Comparison of ENCODE assay signal across 8 cellular contexts in the genomic region with DNA sequence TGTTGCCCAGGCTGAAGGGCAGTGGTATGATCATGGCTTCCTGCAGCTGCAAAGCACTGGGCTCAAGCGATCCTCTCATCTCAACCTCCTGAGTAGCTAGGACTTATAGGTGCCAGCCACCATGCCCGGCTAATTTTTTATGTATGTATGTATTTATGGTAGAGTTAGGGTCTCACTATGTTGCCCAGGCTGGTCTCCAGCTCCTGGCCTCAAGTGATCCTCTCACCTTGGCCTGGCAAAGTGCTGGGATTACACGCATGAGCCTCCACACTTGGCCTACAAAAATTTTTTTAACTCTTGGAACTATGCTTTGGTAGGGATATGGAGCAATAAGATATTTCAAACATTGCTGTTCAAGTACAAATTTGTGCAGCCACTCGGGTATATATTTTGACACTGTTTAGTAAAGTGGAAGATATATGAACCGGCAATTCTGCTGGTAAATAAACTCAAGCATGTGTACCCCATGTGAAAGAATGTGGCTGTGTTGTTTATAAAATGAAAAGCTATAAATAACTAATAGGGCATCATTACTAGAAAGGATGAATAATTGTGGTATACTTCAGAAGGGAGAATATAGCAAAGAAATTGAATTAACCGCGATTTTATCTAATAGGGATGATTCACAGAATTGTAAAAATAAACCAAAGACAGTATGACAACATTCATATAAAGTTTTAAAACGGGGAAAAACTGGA. TPM values are rescaled to one million over a fixed set of nuclear protein-coding genes. Genes with fewer than 3 reads are reported as not detected.
DNase-seq lines count a peak whose midpoint lies in the region; ATAC-seq and TF ChIP-seq lines count a peak whose summit lies in the region.

No MANE protein-coding gene starts in this region.

- H3K9me3 ChIP-seq in thoracic aorta (no peaks in the 10 kb centered on the region), testis (no peaks in the 10 kb centered on the region)

- POLR2A ChIA-PET in activated CD4-positive, alpha-beta T cell treated with anti-CD3 and anti-CD28 coated beads, Interleukin-2, amount 10 ng/mL, durations not matched to agents 7 days and 5 days (lab: Charles Lee), result no interaction called here

- peaks cover 24% of the 10 kb centered on the region for H3K9me3 Mint-ChIP-seq in activated CD4-positive, alpha-beta T cell treated with anti-CD3 and anti-CD28 coated beads, Interleukin-2, amount 10 ng/mL, durations not matched to agents 7 days and 5 days
- H3K9me3 Mint-ChIP-seq in activated naive CD4-positive, alpha-beta T cell treated with anti-CD3 and anti-CD28 coated beads, Interleukin-2, amount 50 U/mL, for 72 hours, result peaks cover 9 to 14% of the 10 kb centered on the region in 2 donors
- peaks cover 0 to 7% (median 0%) of the 10 kb centered on the region in 6 donors for H3K9me3 Mint-ChIP-seq in immature natural killer cell

- DNase-seq in activated CD4-positive, alpha-beta T cell treated with anti-CD3 and anti-CD28 coated beads, Interleukin-2, amount 10 ng/mL, durations not matched to agents 7 days and 5 days, result no peak
- DNase-seq in activated CD4-positive, alpha-beta T cell treated with anti-CD3 and anti-CD28 coated beads for 1 hour, result no peak
- no peak for DNase-seq in activated naive CD4-positive, alpha-beta T cell treated with anti-CD3 and anti-CD28 coated beads, Interleukin-2, amount 50 U/mL, for 72 hours (ENCODE audit: low spot score in 2 of 2)
- DNase-seq in immature natural killer cell, result no peak
- no peak for DNase-seq in thoracic aorta (ENCODE audit: low spot score)
- no peak for DNase-seq in testis

- H3K27ac ChIP-seq in thoracic aorta, result no peak overlapping the region
- no peak overlapping the region for H3K27ac ChIP-seq in testis

- H3K4me3 Mint-ChIP-seq in activated CD4-positive, alpha-beta T cell treated with anti-CD3 and anti-CD28 coated beads, Interleukin-2, amount 10 ng/mL, durations not matched to agents 7 days and 5 days, result peak overlapping the region; percentile 93
- H3K4me3 Mint-ChIP-seq in immature natural killer cell, result peak overlapping the region; percentile 98 to 99 (median 99)

- H3K27me3 ChIP-seq in thoracic aorta (replicated peaks; ENCODE audit: insufficient read depth), result no peaks in the 10 kb centered on the region
- H3K27me3 ChIP-seq in testis, result no peaks in the 10 kb centered on the region

- intact Hi-C loops in testis (cut with DNase I; ENCODE audit: low total_unique reads), result no loop called here

- no peaks in the 10 kb centered on the region for H3K27me3 Mint-ChIP-seq in activated CD4-positive, alpha-beta T cell treated with anti-CD3 and anti-CD28 coated beads, Interleukin-2, amount 10 ng/mL, durations not matched to agents 7 days and 5 days
- H3K27me3 Mint-ChIP-seq in immature natural killer cell (ENCODE audit: low read depth in 3 of 3), result peaks cover 7 to 13% (median 7%) of the 10 kb centered on the region in 3 donors

- 56% methylated on average over 8 of the region's 8 CpGs for WGBS in testis, 2 donors

- H3K27ac Mint-ChIP-seq in activated CD4-positive, alpha-beta T cell treated with anti-CD3 and anti-CD28 coated beads, Interleukin-2, amount 10 ng/mL, durations not matched to agents 7 days and 5 days, result peak overlapping the region; percentile 93
- H3K27ac Mint-ChIP-seq in activated naive CD4-positive, alpha-beta T cell treated with anti-CD3 and anti-CD28 coated beads, Interleukin-2, amount 50 U/mL, for 72 hours, result peak overlapping the region; percentile 95 to 98
- peak overlapping the region; percentile 97 to 99 (median 98) for H3K27ac Mint-ChIP-seq in immature natural killer cell

- H3K36me3 ChIP-seq in thoracic aorta, result no peaks in the 10 kb centered on the region
- H3K36me3 ChIP-seq in testis (ENCODE audit: low read depth, missing control alignments), result no peaks in the 10 kb centered on the region

- no peak for TF ChIP-seq CTCF in thoracic aorta (IDR thresholded peaks at IDR 0.05)
- no peak for TF ChIP-seq CTCF in testis (IDR thresholded peaks at IDR 0.05)

- H3K36me3 Mint-ChIP-seq in activated CD4-positive, alpha-beta T cell treated with anti-CD3 and anti-CD28 coated beads, Interleukin-2, amount 10 ng/mL, durations not matched to agents 7 days and 5 days (ENCODE audit: low read depth), result peaks cover 33% of the 10 kb centered on the region
- peaks cover 42 to 67% of the 10 kb centered on the region in 2 donors for H3K36me3 Mint-ChIP-seq in activated naive CD4-positive, alpha-beta T cell treated with anti-CD3 and anti-CD28 coated beads, Interleukin-2, amount 50 U/mL, for 72 hours
- peaks cover 4 to 13% (median 7%) of the 10 kb centered on the region in 3 donors for H3K36me3 Mint-ChIP-seq in immature natural killer cell

- no peak for ATAC-seq in activated naive CD4-positive, alpha-beta T cell treated with anti-CD3 and anti-CD28 coated beads, Interleukin-2, amount 50 U/mL, for 72 hours
- no peak for ATAC-seq in thoracic aorta (ENCODE audit: insufficient number of reproducible peaks, low FRiP score, low read depth)
- ATAC-seq in HG03354 (IDR thresholded peaks at IDR 0.05; ENCODE audit: poor library complexity, severe bottlenecking, unreplicated experiment), result no peak
- no peak for ATAC-seq in HG02885 (IDR thresholded peaks at IDR 0.05; ENCODE audit: poor library complexity, unreplicated experiment)

- TF ChIP-seq POLR2A in testis (IDR thresholded peaks at IDR 0.05), result no peak

- peaks cover 24% of the 10 kb centered on the region for H3K4me1 Mint-ChIP-seq in activated CD4-positive, alpha-beta T cell treated with anti-CD3 and anti-CD28 coated beads, Interleukin-2, amount 10 ng/mL, durations not matched to agents 7 days and 5 days
- H3K4me1 Mint-ChIP-seq in immature natural killer cell, result peaks cover 30 to 35% of the 10 kb centered on the region in 2 donors

- CTCF ChIA-PET in activated CD4-positive, alpha-beta T cell treated with anti-CD3 and anti-CD28 coated beads, Interleukin-2, amount 10 ng/mL, durations not matched to agents 7 days and 5 days (lab: Charles Lee), result interaction anchor here (0.6 to 2.5 kb wide), 3 partner anchors 9 to 107 kb away, joined by 3 to 9 read pairs (median 3); no protein-coding TSS in a partner anchor

- H3K4me1 ChIP-seq in thoracic aorta (ENCODE audit: control insufficient read depth in 1 of 2, low read depth in 2 of 2) (peaks cover 6 to 12% of the 10 kb centered on the region in 2 donors), testis (peaks cover 3% of the 10 kb centered on the region)

- peak overlapping the region; percentile 93 for H3K4me3 ChIP-seq in thoracic aorta
- H3K4me3 ChIP-seq in testis, result no peak overlapping the region

RNA-seq across cellular contexts. Expression of gene ZNF566, which starts 1.1 kb away (rescaled TPM):
- total RNA-seq in activated CD4-positive, alpha-beta T cell treated with anti-CD3 and anti-CD28 coated beads, Interleukin-2, amount 10 ng/mL, durations not matched to agents 7 days and 5 days, result 1 to 10 TPM; 7.8 to 9.6 TPM
- 1 to 10 TPM; 5.0 to 5.4 TPM for total RNA-seq in activated naive CD4-positive, alpha-beta T cell treated with anti-CD3 and anti-CD28 coated beads, Interleukin-2, amount 50 U/mL, for 72 hours
- polyA plus RNA-seq in immature natural killer cell (10 to 100 TPM; 10.9 to 14.3 (median 11.6) TPM), testis (ENCODE audit: insufficient read depth, low read depth, low replicate concordance) (7.5 TPM)
- total RNA-seq in thoracic aorta (10 to 100 TPM; 14.8 to 25.3 TPM), testis (10 to 100 TPM; 12.1 to 15.0 TPM)

RNA-seq across cellular contexts. Expression of gene ZNF260, which starts 39.8 kb away (rescaled TPM):
- total RNA-seq in activated CD4-positive, alpha-beta T cell treated with anti-CD3 and anti-CD28 coated beads, Interleukin-2, amount 10 ng/mL, durations not matched to agents 7 days and 5 days, result 10 to 100 TPM; 10.6 to 13.7 TPM
- total RNA-seq in activated naive CD4-positive, alpha-beta T cell treated with anti-CD3 and anti-CD28 coated beads, Interleukin-2, amount 50 U/mL, for 72 hours, result 1 to 10 TPM; 6.0 to 6.3 TPM
- polyA plus RNA-seq in immature natural killer cell (10 to 100 TPM in 1 of 3 donors, 1 to 10 TPM in 2; 2.9 to 17.3 (median 6.4) TPM), testis (ENCODE audit: insufficient read depth, low read depth, low replicate concordance) (5.7 TPM)
- total RNA-seq in thoracic aorta (1 to 10 TPM; 6.9 to 9.7 TPM), testis (10 to 100 TPM; 14.2 to 15.4 TPM)
